15 cellular contexts compared by ENCODE assay signal in genomic region chr11:15199693-15200092, GRCh38.
DNase-seq lines count a peak whose midpoint lies in the region; ATAC-seq, FAIRE-seq and TF ChIP-seq lines count a peak whose summit lies in the region.
"Had no signal": no experiment of that assay in that cellular context is flagged by ENCODE, and none has a peak within 500 bp of the region (broad histone marks: within the 10 kb centered on the region; RNA-seq: fewer than 3 reads in every experiment).

No MANE protein-coding gene starts in this region.

- POLR2A ChIA-PET in HepG2 (lab: Yijun Ruan, JAX) = no interaction called here

- no peaks in the 10 kb centered on the region for H3K79me2 ChIP-seq in HepG2 (ENCODE audit: insufficient read depth, low read length)

- H3K4me3 ChIP-seq in liver (ENCODE audit: low read depth in 1 of 3, low read length in 3 of 3) (no peak overlapping the region), HepG2 (replicated peaks in 1 of 3; ENCODE audit: insufficient read depth in 1 of 3, low read depth in 2 of 3, low read length in 3 of 3) (no peak overlapping the region), astrocyte of the spinal cord (ENCODE audit: low read depth, low read length) (no peak overlapping the region), right cardiac atrium (ENCODE audit: low read length) (no peak overlapping the region)

- TF ChIP-seq RAD21 in liver (IDR thresholded peaks at IDR 0.05) = peak in 1 of 2 donors; percentile 44
- TF ChIP-seq RAD21 in HepG2 (CRISPR knock-in tag; IDR thresholded peaks at IDR 0.05) = no peak

- FAIRE-seq in HepG2 (lab: Jason Lieb, UNC) = no peak
- FAIRE-seq in GM19239 (lab: Jason Lieb, UNC) = no peak

- BruUV-seq in HepG2 (replicated peaks; lab: Mats Ljungman, UMichigan) = no TSS peak

- no peak for TF ChIP-seq CTCF in liver (IDR thresholded peaks at IDR 0.05; ENCODE audit: low read depth, low read length, missing input control)
- TF ChIP-seq CTCF in HepG2 (CRISPR knock-in tag; IDR thresholded peaks at IDR 0.05) = no peak
- TF ChIP-seq CTCF in astrocyte of the spinal cord (IDR thresholded peaks at IDR 0.05; ENCODE audit: low read depth, low read length) = no peak

- H4K20me1 ChIP-seq in HepG2 (ENCODE audit: insufficient read depth, low read length) = no peaks in the 10 kb centered on the region

- peaks cover 4 to 66% (median 36%) of the 10 kb centered on the region in 4 donors for H3K4me1 ChIP-seq in liver (ENCODE audit: control insufficient read depth in 4 of 4, insufficient read depth in 4 of 4, low read length in 3 of 4)
- peaks cover 22% of the 10 kb centered on the region for H3K4me1 ChIP-seq in HepG2 (ENCODE audit: insufficient read depth, low read length)
- no peaks in the 10 kb centered on the region for H3K4me1 ChIP-seq in right cardiac atrium (ENCODE audit: control insufficient read depth, insufficient read depth, low read length)

- H3K27me3 ChIP-seq in liver (ENCODE audit: control insufficient read depth in 4 of 4, insufficient read depth in 4 of 4, low read length in 3 of 4) (no peaks in the 10 kb centered on the region), HepG2 (ENCODE audit: control insufficient read depth in 1 of 2, insufficient read depth in 2 of 2, low read length in 2 of 2) (no peaks in the 10 kb centered on the region), right cardiac atrium (ENCODE audit: control insufficient read depth, insufficient read depth) (no peaks in the 10 kb centered on the region)

- H3K4me2 ChIP-seq in HepG2 (ENCODE audit: low read depth, low read length) = no peak overlapping the region

- intact Hi-C loops in HepG2 (cut with micrococcal nuclease; ENCODE audit: unreplicated experiment) = no loop called here
- intact Hi-C loops in right cardiac atrium (cut with DNase I) = loop anchor here in 1 of 4 donors (10.0 kb wide), 1 partner anchor 295 kb away; no protein-coding TSS in a partner anchor

- in situ Hi-C loops in HepG2 (cut with HindIII; ENCODE audit: extremely low pct_ligation_motif_present, low pct_unique_long_range_greater_than_20kb) = no loop called here
- in situ Hi-C loops in astrocyte of the spinal cord (cut with HindIII; ENCODE audit: low sequenced_read_pairs) = no loop called here
- in situ Hi-C loops in KBM-7 (cut with MboI; ENCODE audit: low pct_unique_long_range_greater_than_20kb, low sequenced_read_pairs) = no loop called here

- no peak for ATAC-seq in HepG2
- ATAC-seq in right cardiac atrium = peak in 1 of 2 donors; percentile 48
- ATAC-seq in GM21576 (IDR thresholded peaks at IDR 0.05; ENCODE audit: unreplicated experiment) = no peak
- ATAC-seq: activated CD8-positive, alpha-beta T cell treated with anti-CD3 and anti-CD28 coated beads, Interleukin-2, amount 10 ng/mL, durations not matched to agents 7 days and 5 days; stimulated activated naive CD8-positive, alpha-beta T cell treated with anti-CD3 and anti-CD28 coated beads, Interleukin-15, Interleukin-2, amounts not matched to agents 100 U/mL and 50 U/mL, for 24 hours; T-cell had no signal

- peak overlapping the region; percentile 63 to 80 for H3K27ac ChIP-seq in liver (ENCODE audit: low read depth in 1 of 2, low read length in 2 of 2)
- no peak overlapping the region for H3K27ac ChIP-seq in HepG2 (ENCODE audit: extremely low read length, insufficient read depth, low read length)
- H3K27ac ChIP-seq in right cardiac atrium (ENCODE audit: low read length) = no peak overlapping the region

- no peak overlapping the region for H3K9ac ChIP-seq in liver (ENCODE audit: low read depth in 1 of 2, low read length in 2 of 2)
- H3K9ac ChIP-seq in HepG2 (ENCODE audit: insufficient read depth, low read depth, low read length) = no peak overlapping the region

- no peaks in the 10 kb centered on the region for H3K36me3 ChIP-seq in liver (ENCODE audit: control insufficient read depth in 4 of 4, insufficient read depth in 3 of 4, low read depth in 1 of 4, low read length in 3 of 4)
- no peaks in the 10 kb centered on the region for H3K36me3 ChIP-seq in HepG2 (replicated peaks in 1 of 2; ENCODE audit: control insufficient read depth in 1 of 2, insufficient read depth in 2 of 2, low read length in 2 of 2)

- H3K9me3 ChIP-seq in liver (ENCODE audit: control insufficient read depth in 4 of 4, low read length in 3 of 4) (no peaks in the 10 kb centered on the region), HepG2 (ENCODE audit: low read length) (no peaks in the 10 kb centered on the region), right cardiac atrium (ENCODE audit: control insufficient read depth, low read length) (no peaks in the 10 kb centered on the region)

- 30% methylated on average over 3 of the region's 3 CpGs for WGBS in liver
- 27% methylated on average over 3 of the region's 3 CpGs for WGBS in HepG2 (ENCODE audit: low lambda C conversion rate)
- 50% methylated on average over 3 of the region's 3 CpGs for WGBS in right cardiac atrium

- TF ChIP-seq EP300 in HepG2 (IDR thresholded peaks at IDR 0.05; ENCODE audit: low read depth in 2 of 2, low read length in 2 of 2) = no peak
- no peak for TF ChIP-seq EP300 in HepG2 (CRISPR knock-in tag; IDR thresholded peaks at IDR 0.05; ENCODE audit: borderline replicate concordance)

- H2AFZ ChIP-seq in HepG2 (ENCODE audit: low read length) = no peak overlapping the region

- CTCF ChIA-PET in HepG2 (lab: Yijun Ruan, JAX; ENCODE audit: low intra/inter-chr PET ratio, low total read pairs) = no interaction called here

- DNase-seq in HepG2 (ENCODE audit: low spot score) (no peak), astrocyte of the spinal cord (ENCODE audit: low read depth, low spot score) (peak; percentile 47), right cardiac atrium (peak in 2 of 3 donors; percentile 42 to 55), NCI-H82 treated with DMSO at 0.1 percent for 48 hours (lab: John Stamatoyannopoulos, UW; ENCODE audit: unreplicated experiment) (no peak), GM19239 (ENCODE audit: insufficient read length, low spot score) (no peak), KBM-7 (no peak)
- DNase-seq: activated CD8-positive, alpha-beta T cell treated with anti-CD3 and anti-CD28 coated beads, Interleukin-2, amount 10 ng/mL, durations not matched to agents 7 days and 5 days; AML-193; effector CD4-positive, alpha-beta T cell; GDM1; NCI-H748 treated with DMSO at 0.1 percent for 48 hours; stimulated activated naive CD8-positive, alpha-beta T cell treated with anti-CD3 and anti-CD28 coated beads, Interleukin-15, Interleukin-2, amounts not matched to agents 100 U/mL and 50 U/mL, for 24 hours; T-cell had no signal

- no peak for TF ChIP-seq POLR2A in HepG2 (IDR thresholded peaks at IDR 0.05; ENCODE audit: insufficient read depth in 1 of 2, low read depth in 2 of 2, low read length in 2 of 2)

TF ChIP-seq in liver, 16 proteins besides CTCF, POLR2A, EP300 and RAD21 (continues in another document):
- TF ChIP-seq, protein P1, sequence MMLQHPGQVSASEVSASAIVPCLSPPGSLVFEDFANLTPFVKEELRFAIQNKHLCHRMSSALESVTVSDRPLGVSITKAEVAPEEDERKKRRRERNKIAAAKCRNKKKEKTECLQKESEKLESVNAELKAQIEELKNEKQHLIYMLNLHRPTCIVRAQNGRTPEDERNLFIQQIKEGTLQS (IDR thresholded peaks at IDR 0.05) = peak; percentile 29
- TF ChIP-seq HNF4A (conservative IDR thresholded peaks at IDR 0.05) (peak; percentile 75 to 83), TAF1 (conservative IDR thresholded peaks at IDR 0.05) (no peak), ZBTB33 (IDR thresholded peaks at IDR 0.05) (peak; percentile 22)
- TF ChIP-seq, protein P2, sequence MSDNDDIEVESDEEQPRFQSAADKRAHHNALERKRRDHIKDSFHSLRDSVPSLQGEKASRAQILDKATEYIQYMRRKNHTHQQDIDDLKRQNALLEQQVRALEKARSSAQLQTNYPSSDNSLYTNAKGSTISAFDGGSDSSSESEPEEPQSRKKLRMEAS (IDR thresholded peaks at IDR 0.05) = peak; percentile 41

TF ChIP-seq in HepG2, 621 proteins besides CTCF, POLR2A, EP300 and RAD21 (continues in another document):
- TF ChIP-seq ZNF609 (CRISPR knock-in tag; IDR thresholded peaks at IDR 0.05; ENCODE audit: borderline replicate concordance) = no peak
- TF ChIP-seq PHF20 (CRISPR knock-in tag; IDR thresholded peaks at IDR 0.05) = no peak
- TF ChIP-seq BRD4 (CRISPR knock-in tag; IDR thresholded peaks at IDR 0.05) = no peak
- no peak for TF ChIP-seq NKX3-1 (CRISPR knock-in tag; IDR thresholded peaks at IDR 0.05)
- TF ChIP-seq CBX1 (IDR thresholded peaks at IDR 0.05; ENCODE audit: low read depth) = no peak
- no peak for TF ChIP-seq TAF15 (IDR thresholded peaks at IDR 0.05; ENCODE audit: low read depth, low read length, poor library complexity, severe bottlenecking)
- TF ChIP-seq ZNF782 (CRISPR knock-in tag; IDR thresholded peaks at IDR 0.05; ENCODE audit: borderline replicate concordance) = no peak
- TF ChIP-seq TBX3 (IDR thresholded peaks at IDR 0.05; ENCODE audit: borderline replicate concordance) = no peak

Comparison
In these comparisons a context has a peak if more than half of its experiments do, and no peak if none do; other contexts are left out.
1. H3K27ac ChIP-seq: peak in liver (2 of 2); none in HepG2 (single experiment) and right cardiac atrium (single experiment).
2. DNase-seq: peak in astrocyte of the spinal cord (single experiment) and right cardiac atrium (2 of 3); none in HepG2 (single experiment), NCI-H82 treated with DMSO at 0.1 percent for 48 hours (single experiment), GM19239 (single experiment) and KBM-7 (single experiment).